38 cellular contexts compared by ENCODE assay signal in genomic region chr3:79006077-79006476, GRCh38.
"Had no signal": no experiment of that assay in that cellular context is flagged by ENCODE, and none has a peak within 500 bp of the region (broad histone marks: within the 10 kb centered on the region; RNA-seq: fewer than 3 reads in every experiment).

No MANE protein-coding gene starts in this region.

- H3K9me3 Mint-ChIP-seq: activated CD4-positive, alpha-beta T cell treated with anti-CD3 and anti-CD28 coated beads, Interleukin-2, amount 10 ng/mL, durations not matched to agents 24 days and 14 days; activated naive CD4-positive, alpha-beta T cell treated with anti-CD3 and anti-CD28 coated beads, Interleukin-2, amount 50 U/mL, for 24 hours; activated T-helper 1 cell treated with anti-CD3 and anti-CD28 coated beads, Interleukin-12 subunit alpha, Interleukin-12 subunit beta, Interleukin-2, Interleukin-4 antibody, amounts not matched to agents 30 ng/mL and 10 ng/mL and 1 ng/mL, durations not matched to agents 14 hours and 24 hours and 36 hours; brain; dendritic cell treated with granulocyte-macrophage colony-stimulating factor and Interleukin-4, amounts not matched to agents 40 ng/mL and 50 ng/mL, for 4 days; endodermal cell had no signal

- H3K27me3 Mint-ChIP-seq: activated CD4-positive, alpha-beta memory T cell treated with anti-CD3 and anti-CD28 coated beads for 36 hours; activated CD4-positive, alpha-beta T cell treated with anti-CD3 and anti-CD28 coated beads for 36 hours; activated CD4-positive, alpha-beta T cell treated with anti-CD3 and anti-CD28 coated beads, Interleukin-2, amount 10 ng/mL, durations not matched to agents 24 days and 14 days; activated CD8-positive, alpha-beta memory T cell treated with anti-CD3 and anti-CD28 coated beads, Interleukin-2, amount 10 ng/mL, durations not matched to agents 7 days and 5 days; activated naive CD4-positive, alpha-beta T cell treated with anti-CD3 and anti-CD28 coated beads, Interleukin-2, amount 50 U/mL, for 24 hours; activated naive CD8-positive, alpha-beta T cell treated with anti-CD3 and anti-CD28 coated beads for 36 hours; activated naive CD8-positive, alpha-beta T cell treated with anti-CD3 and anti-CD28 coated beads, Interleukin-2, amount 50 U/mL, for 24 hours; dendritic cell treated with granulocyte-macrophage colony-stimulating factor and Interleukin-4, amounts not matched to agents 40 ng/mL and 50 ng/mL, for 4 days; T-helper 17 cell had no signal

- H3K4me3 ChIP-seq: ascending aorta, breast epithelium, cardiac muscle cell, coronary artery, dorsolateral prefrontal cortex, heart left ventricle had no signal

- H3K4me1 Mint-ChIP-seq: activated CD4-positive, alpha-beta T cell treated with anti-CD3 and anti-CD28 coated beads for 36 hours; activated CD4-positive, alpha-beta T cell treated with anti-CD3 and anti-CD28 coated beads, Interleukin-2, amount 10 ng/mL, durations not matched to agents 24 days and 14 days; activated CD8-positive, alpha-beta memory T cell treated with anti-CD3 and anti-CD28 coated beads, Interleukin-2, amount 10 ng/mL, durations not matched to agents 7 days and 5 days; activated naive CD4-positive, alpha-beta T cell treated with anti-CD3 and anti-CD28 coated beads, Interleukin-2, amount 50 U/mL, for 24 hours; activated naive CD8-positive, alpha-beta T cell treated with anti-CD3 and anti-CD28 coated beads, Interleukin-2, amount 50 U/mL, for 24 hours; T-helper 17 cell had no signal

- H3K36me3 Mint-ChIP-seq: activated CD4-positive, alpha-beta memory T cell treated with anti-CD3 and anti-CD28 coated beads for 36 hours; activated CD8-positive, alpha-beta memory T cell treated with anti-CD3 and anti-CD28 coated beads, Interleukin-2, amount 10 ng/mL, durations not matched to agents 7 days and 5 days; activated naive CD4-positive, alpha-beta T cell treated with anti-CD3 and anti-CD28 coated beads, Interleukin-2, amount 50 U/mL, for 24 hours; activated naive CD8-positive, alpha-beta T cell treated with anti-CD3 and anti-CD28 coated beads for 36 hours; brain had no signal

- H3K27ac ChIP-seq: ascending aorta, breast epithelium, cardiac muscle cell, coronary artery, heart left ventricle, WERI-Rb-1 had no signal

- H3K4me1 ChIP-seq: ascending aorta, breast epithelium had no signal

- H3K27me3 ChIP-seq: ascending aorta, breast epithelium, cardiac muscle cell, dorsolateral prefrontal cortex, heart left ventricle had no signal

- H3K27ac Mint-ChIP-seq: activated CD4-positive, alpha-beta memory T cell treated with anti-CD3 and anti-CD28 coated beads for 36 hours; activated CD4-positive, alpha-beta T cell treated with anti-CD3 and anti-CD28 coated beads for 36 hours; activated CD4-positive, alpha-beta T cell treated with anti-CD3 and anti-CD28 coated beads, Interleukin-2, amount 10 ng/mL, durations not matched to agents 24 days and 14 days; activated CD8-positive, alpha-beta memory T cell treated with anti-CD3 and anti-CD28 coated beads, Interleukin-2, amount 10 ng/mL, durations not matched to agents 7 days and 5 days; activated CD8-positive, alpha-beta T cell treated with anti-CD3 and anti-CD28 coated beads, Interleukin-2, amount 10 ng/mL, durations not matched to agents 7 days and 5 days; activated naive CD4-positive, alpha-beta T cell treated with anti-CD3 and anti-CD28 coated beads for 36 hours; activated naive CD4-positive, alpha-beta T cell treated with anti-CD3 and anti-CD28 coated beads, Interleukin-2, amount 50 U/mL, for 24 hours; activated naive CD8-positive, alpha-beta T cell treated with anti-CD3 and anti-CD28 coated beads for 36 hours; activated naive CD8-positive, alpha-beta T cell treated with anti-CD3 and anti-CD28 coated beads, Interleukin-2, amount 50 U/mL, for 24 hours; activated T-helper 1 cell treated with anti-CD3 and anti-CD28 coated beads, Interleukin-12 subunit alpha, Interleukin-12 subunit beta, Interleukin-2, Interleukin-4 antibody, amounts not matched to agents 30 ng/mL and 10 ng/mL and 1 ng/mL, durations not matched to agents 14 hours and 24 hours and 36 hours; activated T-helper 2 cell treated with anti-CD3 and anti-CD28 coated beads, Interferon-gamma antibody, Interleukin-2, Interleukin-4, amounts not matched to agents 10 μg/mL and 5 μg/mL and 100 μg/mL, durations not matched to agents 14 hours and 24 hours and 36 hours; brain; dendritic cell treated with granulocyte-macrophage colony-stimulating factor and Interleukin-4, amounts not matched to agents 40 ng/mL and 50 ng/mL, for 4 days; endodermal cell; T-helper 17 cell; T-helper 2 cell treated with Interferon-gamma antibody and Interleukin-4, amounts not matched to agents 5 μg/mL and 100 μg/mL, for 36 hours had no signal

- H3K36me3 ChIP-seq: ascending aorta, breast epithelium, cardiac muscle cell, heart left ventricle had no signal

- ATAC-seq: activated CD4-positive, alpha-beta T cell treated with anti-CD3 and anti-CD28 coated beads for 36 hours; activated CD8-positive, alpha-beta memory T cell treated with anti-CD3 and anti-CD28 coated beads, Interleukin-2, amount 10 ng/mL, durations not matched to agents 7 days and 5 days; activated CD8-positive, alpha-beta T cell treated with anti-CD3 and anti-CD28 coated beads, Interleukin-2, amount 10 ng/mL, durations not matched to agents 7 days and 5 days; activated naive CD8-positive, alpha-beta T cell treated with anti-CD3 and anti-CD28 coated beads, Interleukin-2, amount 50 U/mL, for 24 hours; esophagus mucosa; heart left ventricle; T-helper 17 cell had no signal

- DNase-seq: activated CD4-positive, alpha-beta memory T cell treated with anti-CD3 and anti-CD28 coated beads for 36 hours; activated CD4-positive, alpha-beta T cell treated with anti-CD3 and anti-CD28 coated beads for 36 hours; activated CD4-positive, alpha-beta T cell treated with anti-CD3 and anti-CD28 coated beads, Interleukin-2, amount 10 ng/mL, durations not matched to agents 24 days and 14 days; activated CD4-positive, CD25-positive, alpha-beta regulatory T cell; activated CD4-positive, CD25-positive, alpha-beta regulatory T cell treated with anti-CD3 and anti-CD28 coated beads, Interleukin-2, amount 50 U/mL, for 72 hours; activated CD8-positive, alpha-beta memory T cell treated with anti-CD3 and anti-CD28 coated beads, Interleukin-2, amount 10 ng/mL, durations not matched to agents 7 days and 5 days; activated CD8-positive, alpha-beta memory T cell treated with anti-CD3 and anti-CD28 coated beads, Interleukin-2, amount 50 U/mL, for 4 hours; activated CD8-positive, alpha-beta T cell treated with anti-CD3 and anti-CD28 coated beads, Interleukin-2, amount 10 ng/mL, durations not matched to agents 7 days and 5 days; activated effector memory CD4-positive, alpha-beta T cell treated with anti-CD3 and anti-CD28 coated beads, Interleukin-2, amount 50 U/mL, for 16 hours; activated naive CD4-positive, alpha-beta T cell treated with anti-CD3 and anti-CD28 coated beads for 36 hours; activated naive CD8-positive, alpha-beta T cell treated with anti-CD3 and anti-CD28 coated beads for 36 hours; activated naive CD8-positive, alpha-beta T cell treated with anti-CD3 and anti-CD28 coated beads, Interleukin-2, amount 50 U/mL, for 24 hours; activated T-cell treated with anti-CD3 and anti-CD28 coated beads, Interleukin-2, amount 50 U/mL, for 1 hour; activated T-cell treated with anti-CD3 and anti-CD28 coated beads, Interleukin-2, amount 50 U/mL, for 48 hours; central memory CD4-positive, alpha-beta T cell; cerebellar nuclear complex; dorsolateral prefrontal cortex; effector memory CD4-positive, alpha-beta T cell; endodermal cell; foreskin fibroblast; glutamatergic neuron; heart left ventricle; T-helper 1 cell; T-helper 17 cell; T1000; WERI-Rb-1 had no signal

- H3K9me3 ChIP-seq: ascending aorta, breast epithelium, heart left ventricle had no signal

- H3K4me3 Mint-ChIP-seq: activated CD4-positive, alpha-beta memory T cell treated with anti-CD3 and anti-CD28 coated beads for 36 hours; activated CD4-positive, alpha-beta T cell treated with anti-CD3 and anti-CD28 coated beads for 36 hours; activated CD4-positive, alpha-beta T cell treated with anti-CD3 and anti-CD28 coated beads, Interleukin-2, amount 10 ng/mL, durations not matched to agents 24 days and 14 days; activated CD8-positive, alpha-beta memory T cell treated with anti-CD3 and anti-CD28 coated beads, Interleukin-2, amount 10 ng/mL, durations not matched to agents 7 days and 5 days; activated CD8-positive, alpha-beta T cell treated with anti-CD3 and anti-CD28 coated beads, Interleukin-2, amount 10 ng/mL, durations not matched to agents 7 days and 5 days; activated naive CD4-positive, alpha-beta T cell treated with anti-CD3 and anti-CD28 coated beads for 36 hours; activated naive CD4-positive, alpha-beta T cell treated with anti-CD3 and anti-CD28 coated beads, Interleukin-2, amount 50 U/mL, for 24 hours; activated naive CD8-positive, alpha-beta T cell treated with anti-CD3 and anti-CD28 coated beads for 36 hours; activated naive CD8-positive, alpha-beta T cell treated with anti-CD3 and anti-CD28 coated beads, Interleukin-2, amount 50 U/mL, for 24 hours; activated T-helper 1 cell treated with anti-CD3 and anti-CD28 coated beads, Interleukin-12 subunit alpha, Interleukin-12 subunit beta, Interleukin-2, Interleukin-4 antibody, amounts not matched to agents 30 ng/mL and 10 ng/mL and 1 ng/mL, durations not matched to agents 14 hours and 24 hours and 36 hours; brain; dendritic cell treated with granulocyte-macrophage colony-stimulating factor and Interleukin-4, amounts not matched to agents 40 ng/mL and 50 ng/mL, for 4 days; endodermal cell; T-helper 17 cell; T-helper 2 cell treated with Interferon-gamma antibody and Interleukin-4, amounts not matched to agents 5 μg/mL and 100 μg/mL, for 36 hours had no signal

- FAIRE-seq: frontal cortex had no signal
